In the genomic region with DNA sequence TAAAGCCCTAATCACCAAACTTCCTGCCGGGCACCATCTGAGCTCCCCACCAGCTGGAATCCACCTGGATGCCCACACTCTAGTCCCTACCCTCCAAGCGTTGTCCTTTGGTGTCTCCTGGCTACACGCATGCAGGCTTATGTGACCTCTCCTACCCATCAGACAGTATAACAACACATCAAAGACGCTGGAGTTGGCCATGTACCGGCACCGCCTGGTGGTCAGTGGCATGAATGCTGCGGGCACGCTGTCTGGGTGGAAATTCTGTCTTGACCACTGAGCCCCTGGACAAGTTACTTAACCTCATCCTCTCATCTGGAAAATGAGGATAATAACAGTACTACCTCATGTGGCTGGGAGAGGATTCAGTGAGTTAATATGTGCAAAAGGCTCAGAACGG, we compare ENCODE assay signal across 8 cellular contexts. TPM values are rescaled to one million over a fixed set of nuclear protein-coding genes. Genes with fewer than 3 reads are reported as not detected.
A peak's percentile ranks its signal among the peaks of the same experiment; 100 is the strongest.
DNase-seq lines count a peak whose midpoint lies in the region; ATAC-seq, FAIRE-seq and TF ChIP-seq lines count a peak whose summit lies in the region.

No MANE protein-coding gene starts in this region.

- in situ Hi-C loops in K562 (cut with MboI) = no loop called here

- H2AFZ ChIP-seq in K562 (ENCODE audit: low read depth, low read length) = no peak overlapping the region

- TF ChIP-seq RAD21 in K562 (CRISPR knock-in tag; conservative IDR thresholded peaks at IDR 0.05 in 1 of 2, IDR thresholded peaks at IDR 0.05 in 1 of 2) = peak in 1 of 2 experiments; percentile 36; a peak in 2 of 4 replicates

- FAIRE-seq in K562 (lab: Jason Lieb, UNC) = peak; percentile 55

- DNase-seq in Calu3 = peak; percentile 12
- no peak for DNase-seq in HFFc6
- DNase-seq in K562 (ENCODE audit: extremely low read depth in 1 of 4, low spot score in 3 of 4) = no peak
- DNase-seq in lung microvascular endothelial cell (ENCODE audit: low read depth in 2 of 2) = peak; percentile 30 to 55
- DNase-seq in activated naive CD8-positive, alpha-beta T cell treated with anti-CD3 and anti-CD28 coated beads, Interleukin-2, amount 50 U/mL, for 24 hours = no peak
- no peak for DNase-seq in NCI-H187 treated with DMSO at 0.1 percent for 48 hours (lab: John Stamatoyannopoulos, UW)
- no peak for DNase-seq in activated CD4-positive, CD25-positive, alpha-beta regulatory T cell treated with anti-CD3 and anti-CD28 coated beads, Interleukin-2, amount 50 U/mL, for 72 hours

- ATAC-seq in K562 (peak; percentile 61), HG03280 (IDR thresholded peaks at IDR 0.05; ENCODE audit: unreplicated experiment) (no peak)
- no peak for ATAC-seq in activated naive CD8-positive, alpha-beta T cell treated with anti-CD3 and anti-CD28 coated beads, Interleukin-2, amount 50 U/mL, for 24 hours

- H3K27ac ChIP-seq in K562 (ENCODE audit: extremely low read depth, low read depth, low read length) = no peak overlapping the region

- POLR2A ChIA-PET in K562 (lab: Yijun Ruan, JAX) = interaction anchor here (0.6 kb wide), 1 partner anchor 35 kb away, joined by 3 read pairs; no protein-coding TSS in a partner anchor

- H3K27ac Mint-ChIP-seq in Calu3 (ENCODE audit: unreplicated experiment) (no peak overlapping the region), HFFc6 (peak overlapping the region; percentile 35)
- H3K27ac Mint-ChIP-seq in activated naive CD8-positive, alpha-beta T cell treated with anti-CD3 and anti-CD28 coated beads, Interleukin-2, amount 50 U/mL, for 24 hours = no peak overlapping the region

- H3K4me3 Mint-ChIP-seq in Calu3 (ENCODE audit: low read depth, unreplicated experiment) (no peak overlapping the region), HFFc6 (no peak overlapping the region)
- H3K4me3 Mint-ChIP-seq in activated naive CD8-positive, alpha-beta T cell treated with anti-CD3 and anti-CD28 coated beads, Interleukin-2, amount 50 U/mL, for 24 hours = no peak overlapping the region

- no peaks in the 10 kb centered on the region for H3K9me3 ChIP-seq in K562 (replicated peaks; ENCODE audit: control insufficient read depth, insufficient read depth, low read depth, low read length)

- TF ChIP-seq EP300 in K562 (IDR thresholded peaks at IDR 0.05; ENCODE audit: low read length) = no peak

- H3K9ac ChIP-seq in K562 (ENCODE audit: insufficient read depth in 1 of 2, low read depth in 2 of 2, low read length in 2 of 2) = no peak overlapping the region

- H3K9me1 ChIP-seq in K562 (ENCODE audit: control insufficient read depth, insufficient read depth, low read length) = no peaks in the 10 kb centered on the region

- H3K27me3 Mint-ChIP-seq in Calu3 (ENCODE audit: unreplicated experiment) (no peaks in the 10 kb centered on the region), HFFc6 (ENCODE audit: insufficient read depth) (no peaks in the 10 kb centered on the region; the same call in none of the 2 replicates)
- H3K27me3 Mint-ChIP-seq in activated naive CD8-positive, alpha-beta T cell treated with anti-CD3 and anti-CD28 coated beads, Interleukin-2, amount 50 U/mL, for 24 hours = no peaks in the 10 kb centered on the region

- peaks cover 18% of the 10 kb centered on the region for H3K4me1 Mint-ChIP-seq in Calu3 (ENCODE audit: low read depth, unreplicated experiment)
- peaks cover 24% of the 10 kb centered on the region for H3K4me1 Mint-ChIP-seq in HFFc6 (ENCODE audit: low read depth)
- H3K4me1 Mint-ChIP-seq in activated naive CD8-positive, alpha-beta T cell treated with anti-CD3 and anti-CD28 coated beads, Interleukin-2, amount 50 U/mL, for 24 hours = no peaks in the 10 kb centered on the region

- peaks cover 0 to 2% of the 10 kb centered on the region in 2 experiments; a peak in 1 of 5 replicates for H3K4me1 ChIP-seq in K562 (replicated peaks in 1 of 2; ENCODE audit: control insufficient read depth in 2 of 2, insufficient read depth in 2 of 2, low read length in 2 of 2)

- TF ChIP-seq POLR2A in K562 (conservative IDR thresholded peaks at IDR 0.05) = no peak

- H3K27me3 ChIP-seq in K562 (ENCODE audit: control insufficient read depth in 2 of 2, insufficient read depth in 2 of 2, low read length in 2 of 2) = no peaks in the 10 kb centered on the region

- no peak overlapping the region for H3K4me2 ChIP-seq in K562 (ENCODE audit: insufficient read depth, low read length)

- no peaks in the 10 kb centered on the region for H3K79me2 ChIP-seq in K562 (ENCODE audit: control insufficient read depth, insufficient read depth, low read length)

- CTCF ChIA-PET in Calu3 (lab: Charles Lee) (no interaction called here), K562 (lab: Yijun Ruan, JAX; ENCODE audit: low intra/inter-chr PET ratio) (no interaction called here)

- TF ChIP-seq CTCF in Calu3 (IDR thresholded peaks at IDR 0.05; ENCODE audit: unreplicated experiment) = no peak
- peak; percentile 67 for TF ChIP-seq CTCF in HFFc6 (IDR thresholded peaks at IDR 0.05)
- peak in 2 of 3 experiments; percentile 23 to 39; a peak in 2 of 6 replicates for TF ChIP-seq CTCF in K562 (IDR thresholded peaks at IDR 0.05 in 2 of 3, conservative IDR thresholded peaks at IDR 0.05 in 1 of 3; ENCODE audit: insufficient read depth in 2 of 3, low read depth in 1 of 3, low read length in 3 of 3)

- WGBS in K562 (ENCODE audit: insufficient coverage, low coverage, missing lambda C conversion rate) = 88% methylated on average over 9 of the region's 9 CpGs

- no peaks in the 10 kb centered on the region for H3K9me3 Mint-ChIP-seq in Calu3 (ENCODE audit: low read depth, unreplicated experiment)
- no peaks in the 10 kb centered on the region for H3K9me3 Mint-ChIP-seq in HFFc6
- no peaks in the 10 kb centered on the region for H3K9me3 Mint-ChIP-seq in activated naive CD8-positive, alpha-beta T cell treated with anti-CD3 and anti-CD28 coated beads, Interleukin-2, amount 50 U/mL, for 24 hours

- peaks cover 20% of the 10 kb centered on the region; the same call in 2 of the 3 replicates for H3K36me3 ChIP-seq in K562 (ENCODE audit: control insufficient read depth, insufficient read depth, low read length)

- no peak overlapping the region for H3K4me3 ChIP-seq in K562

- H3K36me3 Mint-ChIP-seq in Calu3 (ENCODE audit: insufficient read depth, unreplicated experiment) (peaks cover 13% of the 10 kb centered on the region), HFFc6 (ENCODE audit: low read depth) (peaks cover 24% of the 10 kb centered on the region)
- no peaks in the 10 kb centered on the region for H3K36me3 Mint-ChIP-seq in activated naive CD8-positive, alpha-beta T cell treated with anti-CD3 and anti-CD28 coated beads, Interleukin-2, amount 50 U/mL, for 24 hours (ENCODE audit: low read depth)

- intact Hi-C loops in Calu3 (cut with micrococcal nuclease; ENCODE audit: unreplicated experiment) (no loop called here), K562 (cut with micrococcal nuclease) (no loop called here)

- BruUV-seq in Calu3 (replicated peaks; lab: Mats Ljungman, UMichigan) = no TSS peak
- no TSS peak for BruUV-seq in K562 (replicated peaks; lab: Mats Ljungman, UMichigan)

- H4K20me1 ChIP-seq in K562 (replicated peaks; ENCODE audit: control insufficient read depth, insufficient read depth, low read length) = no peaks in the 10 kb centered on the region

TF ChIP-seq in K562, 482 proteins besides CTCF, POLR2A, EP300 and RAD21:
- no peak for TF ChIP-seq ARNT (IDR thresholded peaks at IDR 0.05)
TF ChIP-seq in K562: peak in this region for 0.

RNA-seq across cellular contexts. Expression of a gene that starts 23.4 kb away (rescaled TPM):
- total RNA-seq in Calu3 (2022) (24.3 and 30.6 TPM in 2 replicates), K562 (2014; rRNA removed) (13.4 and 20.8 TPM in 2 replicates), K562 (2014; rRNA removed; fragmentation: Illumina TruSeq; extraction: Trizol) (17.5 and 20.0 TPM in 2 replicates), K562 (2015; rRNA removed; fragmentation: Illumina TruSeq; extraction: Trizol) (16.3 and 16.5 TPM in 2 replicates), K562 (2021) (21.1 and 21.3 TPM in 2 replicates), lung microvascular endothelial cell (0.20 and 0.22 TPM in 2 replicates)
- 1 to 10 TPM in 3 of 6 experiments, under 1 TPM in 3; 0.84 to 2.4 (median 1.1) TPM for total RNA-seq in HFFc6 (2021; fragmentation: NEBNext Ultra II Directional; extraction: Animal tissue kit (Norgen Biotek cat#: 25700))
- 10.6 and 16.2 TPM in 2 replicates for total RNA-seq in K562 (2011; cell fraction: chromatin; rRNA removed; ENCODE audit: low replicate concordance)
- 11.2 and 12.9 TPM in 2 replicates for total RNA-seq in K562 (2011; cell fraction: nucleolus; rRNA removed)
- 11.4 and 11.6 TPM in 2 replicates for total RNA-seq in K562 (2011; cell fraction: nucleoplasm; rRNA removed)
- polyA plus RNA-seq in K562 (2011; rRNA removed) (13.2 and 18.7 TPM in 2 replicates), K562 (2014; fragmentation: Illumina TruSeq; extraction: Trizol) (23.5 and 26.6 TPM in 2 replicates), K562 (2014; fragmentation: Nextera tagmentation; extraction: Ambion mirVana) (10 to 100 TPM in 1 of 2 experiments, 1 to 10 TPM in 1; 9.5 to 12.2 TPM), K562 (2014; rRNA removed) (18.0 and 20.3 TPM in 2 replicates)
- 15.4 and 25.7 TPM in 2 replicates for polyA plus RNA-seq in K562 (2011; cell fraction: cytosol; rRNA removed)
- 8.4 and 15.2 TPM in 2 replicates for polyA plus RNA-seq in K562 (2011; cell fraction: nucleus; rRNA removed)
- polyA plus RNA-seq in K562 (2012) = 14.3 and 16.8 TPM in 2 replicates
- 13.1 and 21.5 TPM in 2 replicates for polyA minus RNA-seq in K562 (2011; rRNA and poly(A)+ RNA removed)
- 8.4 and 12.5 TPM in 2 replicates for polyA minus RNA-seq in K562 (2011; cell fraction: cytosol; rRNA and poly(A)+ RNA removed)
- polyA minus RNA-seq in K562 (2011; cell fraction: nucleus; rRNA and poly(A)+ RNA removed) = 4.7 and 5.2 TPM in 2 replicates

RNA-seq across cellular contexts. Expression of a gene that starts 39.6 kb away (rescaled TPM):
- total RNA-seq in Calu3 (2022) (8.3 TPM in 2 replicates), K562 (2014; rRNA removed) (5.3 and 6.1 TPM in 2 replicates), K562 (2014; rRNA removed; fragmentation: Illumina TruSeq; extraction: Trizol) (1.4 and 1.8 TPM in 2 replicates), K562 (2015; rRNA removed; fragmentation: Illumina TruSeq; extraction: Trizol) (3.2 and 3.8 TPM in 2 replicates), K562 (2021) (6.1 and 7.0 TPM in 2 replicates), lung microvascular endothelial cell (0.99 and 1.5 TPM in 2 replicates)
- total RNA-seq in HFFc6 (2021; fragmentation: NEBNext Ultra II Directional; extraction: Animal tissue kit (Norgen Biotek cat#: 25700)) = 10 to 100 TPM; 31.9 to 39.4 (median 36.5) TPM
- total RNA-seq in K562 (2011; cell fraction: chromatin; rRNA removed; ENCODE audit: low replicate concordance) = 7.6 and 15.3 TPM in 2 replicates
- 9.9 and 12.0 TPM in 2 replicates for total RNA-seq in K562 (2011; cell fraction: nucleolus; rRNA removed)
- total RNA-seq in K562 (2011; cell fraction: nucleoplasm; rRNA removed) = 6.6 and 7.3 TPM in 2 replicates
- polyA plus RNA-seq in K562 (2011; rRNA removed) (2.5 and 3.5 TPM in 2 replicates), K562 (2014; fragmentation: Illumina TruSeq; extraction: Trizol) (2.2 and 3.9 TPM in 2 replicates), K562 (2014; fragmentation: Nextera tagmentation; extraction: Ambion mirVana) (under 1 TPM; 0.10 to 0.21 TPM), K562 (2014; rRNA removed) (5.2 and 5.4 TPM in 2 replicates)
- polyA plus RNA-seq in K562 (2011; cell fraction: cytosol; rRNA removed) = 2.7 and 8.4 TPM in 2 replicates
- polyA plus RNA-seq in K562 (2011; cell fraction: nucleus; rRNA removed) = 5.7 and 10.1 TPM in 2 replicates
- polyA plus RNA-seq in K562 (2012) = 4.8 and 7.1 TPM in 2 replicates
- 2.8 and 4.0 TPM in 2 replicates for polyA minus RNA-seq in K562 (2011; rRNA and poly(A)+ RNA removed)
- polyA minus RNA-seq in K562 (2011; cell fraction: cytosol; rRNA and poly(A)+ RNA removed) = 4.3 and 4.5 TPM in 2 replicates
- 4.8 and 5.6 TPM in 2 replicates for polyA minus RNA-seq in K562 (2011; cell fraction: nucleus; rRNA and poly(A)+ RNA removed)

Comparison
In these comparisons a context has a peak if more than half of its experiments do, and no peak if none do; other contexts are left out.
1. DNase-seq: peak in Calu3 (single experiment) and lung microvascular endothelial cell (2 of 2); none in HFFc6 (single experiment), K562 (0 of 4), activated naive CD8-positive, alpha-beta T cell treated with anti-CD3 and anti-CD28 coated beads, Interleukin-2, amount 50 U/mL, for 24 hours (single experiment), NCI-H187 treated with DMSO at 0.1 percent for 48 hours (single experiment) and activated CD4-positive, CD25-positive, alpha-beta regulatory T cell treated with anti-CD3 and anti-CD28 coated beads, Interleukin-2, amount 50 U/mL, for 72 hours (single experiment).